In the genomic region with DNA sequence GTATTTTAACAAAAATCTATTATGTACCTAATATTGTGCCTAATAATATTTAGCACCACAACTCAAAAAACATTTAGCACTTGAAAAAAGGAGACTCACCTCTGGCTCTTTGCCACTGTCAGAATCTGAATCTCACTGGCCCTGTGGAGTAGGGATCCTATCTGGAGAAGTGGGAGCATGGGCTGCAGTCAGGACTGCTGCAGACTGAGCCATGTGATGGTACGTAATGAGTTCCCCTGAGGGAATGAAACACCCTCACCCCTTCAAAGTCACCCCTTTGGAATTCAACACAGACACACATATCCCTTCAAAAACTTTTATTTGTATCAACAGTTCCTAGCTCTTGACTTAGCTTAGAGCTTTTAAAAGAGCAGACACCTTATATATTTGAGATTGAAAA, we compare ENCODE assay signal across 21 cellular contexts. TPM values are rescaled to one million over a fixed set of nuclear protein-coding genes. Genes with fewer than 3 reads are reported as not detected.
DNase-seq lines count a peak whose midpoint lies in the region; ATAC-seq, FAIRE-seq and TF ChIP-seq lines count a peak whose summit lies in the region.
"Had no signal": no experiment of that assay in that cellular context is flagged by ENCODE, and none has a peak within 500 bp of the region (broad histone marks: within the 10 kb centered on the region; RNA-seq: fewer than 3 reads in every experiment).

No MANE protein-coding gene starts in this region.

- CTCF ChIA-PET in HepG2 (lab: Yijun Ruan, JAX; ENCODE audit: low intra/inter-chr PET ratio, low total read pairs) (no interaction called here), GM10248 (lab: Yijun Ruan, JAX) (interaction anchor here (1.0 to 1.4 kb wide), 2 partner anchors 19 to 38 kb away, joined by 4 read pairs; a partner anchor contains a TSS)

- H3K27me3 ChIP-seq in HepG2 (ENCODE audit: control insufficient read depth in 1 of 2, insufficient read depth in 2 of 2, low read length in 2 of 2) (no peaks in the 10 kb centered on the region), right lobe of liver (no peaks in the 10 kb centered on the region)
- H3K27me3 ChIP-seq: ovary had no signal

- H3K9ac ChIP-seq in HepG2 (ENCODE audit: insufficient read depth, low read depth, low read length), result no peak overlapping the region
- H3K9ac ChIP-seq: KMS-11 had no signal

- in situ Hi-C loops in HepG2 (cut with HindIII; ENCODE audit: extremely low pct_ligation_motif_present, low pct_unique_long_range_greater_than_20kb), result no loop called here

- H3K4me1 ChIP-seq in HepG2 (ENCODE audit: insufficient read depth, low read length), result peaks cover 8% of the 10 kb centered on the region
- H3K4me1 ChIP-seq in right lobe of liver, result peaks cover 0 to 26% (median 9%) of the 10 kb centered on the region in 4 donors

- no peak for TF ChIP-seq RAD21 in HepG2 (CRISPR knock-in tag; IDR thresholded peaks at IDR 0.05)

- peaks cover 14% of the 10 kb centered on the region for H3K4me1 Mint-ChIP-seq in activated naive CD8-positive, alpha-beta T cell treated with anti-CD3 and anti-CD28 coated beads for 36 hours

- no peak overlapping the region for H3K4me2 ChIP-seq in HepG2 (ENCODE audit: low read depth, low read length)
- H3K4me2 ChIP-seq: KMS-11 had no signal

- no peak overlapping the region for H2AFZ ChIP-seq in HepG2 (ENCODE audit: low read length)

- peaks cover 12 to 47% of the 10 kb centered on the region in 2 experiments for H3K36me3 ChIP-seq in HepG2 (replicated peaks in 1 of 2; ENCODE audit: control insufficient read depth in 1 of 2, insufficient read depth in 2 of 2, low read length in 2 of 2)
- peaks cover 0 to 29% (median 3%) of the 10 kb centered on the region in 4 donors for H3K36me3 ChIP-seq in right lobe of liver
- H3K36me3 ChIP-seq: ovary had no signal

- H3K4me3 ChIP-seq in HepG2 (replicated peaks in 1 of 3; ENCODE audit: insufficient read depth in 1 of 3, low read depth in 2 of 3, low read length in 3 of 3), result no peak overlapping the region
- H3K4me3 ChIP-seq in right lobe of liver, result no peak overlapping the region
- H3K4me3 ChIP-seq: ovary had no signal

- 100% methylated on average over 1 of the region's 1 CpG for WGBS in HepG2 (ENCODE audit: low lambda C conversion rate)
- WGBS in right lobe of liver (ENCODE audit: insufficient coverage, low coverage, low lambda C conversion rate, missing lambda C conversion rate), result 71% methylated on average over 1 of the region's 1 CpG

- POLR2A ChIA-PET in HepG2 (lab: Yijun Ruan, JAX) (no interaction called here), GM10248 (lab: Yijun Ruan, JAX) (no interaction called here)

- DNase-seq in HepG2 (ENCODE audit: low spot score), result no peak
- DNase-seq in right lobe of liver, result no peak
- DNase-seq in astrocyte of the hippocampus (ENCODE audit: low read depth, low spot score), result peak; percentile 40
- DNase-seq in foreskin melanocyte, result peak; percentile 40
- no peak for DNase-seq in GM10248 (ENCODE audit: extremely low spot score)
- DNase-seq in GOT3 (lab: John Stamatoyannopoulos, UW), result no peak
- DNase-seq in activated CD4-positive, CD25-positive, alpha-beta regulatory T cell treated with anti-CD3 and anti-CD28 coated beads, Interleukin-2, amount 50 U/mL, for 72 hours, result no peak
- DNase-seq in activated naive CD8-positive, alpha-beta T cell treated with anti-CD3 and anti-CD28 coated beads for 36 hours, result no peak
- DNase-seq: activated naive CD4-positive, alpha-beta T cell treated with anti-CD3 and anti-CD28 coated beads, Interleukin-2, amount 50 U/mL, for 16 hours; COR-L47; GF-D8; hippocampal formation; NCI-H1436; NCI-H446 treated with DMSO at 0.1 percent for 48 hours; SIG-M5; trophoblast cell had no signal

- peaks cover 36% of the 10 kb centered on the region for H3K36me3 Mint-ChIP-seq in activated naive CD8-positive, alpha-beta T cell treated with anti-CD3 and anti-CD28 coated beads for 36 hours

- no peaks in the 10 kb centered on the region for H3K9me3 Mint-ChIP-seq in activated naive CD8-positive, alpha-beta T cell treated with anti-CD3 and anti-CD28 coated beads for 36 hours
- H3K9me3 Mint-ChIP-seq: central memory CD8-positive, alpha-beta T cell had no signal

- TF ChIP-seq CTCF in HepG2 (CRISPR knock-in tag; IDR thresholded peaks at IDR 0.05) (no peak), right lobe of liver (IDR thresholded peaks at IDR 0.05) (no peak), GM10248 (IDR thresholded peaks at IDR 0.05; ENCODE audit: control extremely low read depth, extremely low read depth, low read depth, missing control alignments) (no peak)

- H3K9me3 ChIP-seq in HepG2 (ENCODE audit: low read length) (no peaks in the 10 kb centered on the region), right lobe of liver (no peaks in the 10 kb centered on the region)
- H3K9me3 ChIP-seq: ovary had no signal

- intact Hi-C loops in HepG2 (cut with micrococcal nuclease; ENCODE audit: unreplicated experiment), result no loop called here
- intact Hi-C loops in right lobe of liver (cut with DNase I), result no loop called here

- no peak for TF ChIP-seq EP300 in HepG2 (IDR thresholded peaks at IDR 0.05; ENCODE audit: low read depth in 2 of 2, low read length in 2 of 2)
- no peak for TF ChIP-seq EP300 in HepG2 (CRISPR knock-in tag; IDR thresholded peaks at IDR 0.05; ENCODE audit: borderline replicate concordance)

- TF ChIP-seq POLR2A in HepG2 (IDR thresholded peaks at IDR 0.05; ENCODE audit: insufficient read depth in 1 of 2, low read depth in 2 of 2, low read length in 2 of 2) (no peak), right lobe of liver (IDR thresholded peaks at IDR 0.05) (no peak)

- H3K4me3 Mint-ChIP-seq in activated naive CD8-positive, alpha-beta T cell treated with anti-CD3 and anti-CD28 coated beads for 36 hours, result no peak overlapping the region
- H3K4me3 Mint-ChIP-seq: central memory CD8-positive, alpha-beta T cell had no signal

- no peaks in the 10 kb centered on the region for H3K27me3 Mint-ChIP-seq in activated naive CD8-positive, alpha-beta T cell treated with anti-CD3 and anti-CD28 coated beads for 36 hours
- H3K27me3 Mint-ChIP-seq: central memory CD8-positive, alpha-beta T cell had no signal

- no peak overlapping the region for H3K27ac ChIP-seq in HepG2 (ENCODE audit: extremely low read length, insufficient read depth, low read length)
- H3K27ac ChIP-seq in right lobe of liver, result peak overlapping the region in 1 of 3 donors; percentile 49
- H3K27ac ChIP-seq: KMS-11, ovary had no signal

- H3K27ac Mint-ChIP-seq in activated naive CD8-positive, alpha-beta T cell treated with anti-CD3 and anti-CD28 coated beads for 36 hours, result no peak overlapping the region

- no peak for FAIRE-seq in HepG2 (lab: Jason Lieb, UNC)

- TSS peak; percentile 34 for BruUV-seq in HepG2 (replicated peaks; lab: Mats Ljungman, UMichigan)

- ATAC-seq in HepG2 (no peak), right lobe of liver (no peak)

- peaks cover 24% of the 10 kb centered on the region for H3K79me2 ChIP-seq in HepG2 (ENCODE audit: insufficient read depth, low read length)

- H4K20me1 ChIP-seq in HepG2 (ENCODE audit: insufficient read depth, low read length), result no peaks in the 10 kb centered on the region

RNA-seq across cellular contexts. Expression of a gene that starts 6.5 kb away (rescaled TPM):
- total RNA-seq in HepG2 (2016; rRNA removed; fragmentation: Illumina TruSeq; extraction: Trizol) (91.5 and 129 TPM in 2 replicates), right lobe of liver (100 to 1,000 TPM in 1 of 6 experiments, 10 to 100 TPM in 5; 14.7 to 118 (median 20.5) TPM)
- total RNA-seq in HepG2 (2016; cell fraction: cytosol; rRNA removed; fragmentation: Illumina TruSeq; extraction: Trizol; ENCODE audit: low read depth), result 298 and 321 TPM in 2 replicates
- total RNA-seq in HepG2 (2016; cell fraction: insoluble cytoplasmic fraction; rRNA removed; fragmentation: Illumina TruSeq; extraction: Trizol), result 81.6 and 129 TPM in 2 replicates
- 276 and 295 TPM in 2 replicates for total RNA-seq in HepG2 (2016; cell fraction: membrane; rRNA removed; fragmentation: Illumina TruSeq; extraction: Trizol)
- 68.5 and 73.1 TPM in 2 replicates for total RNA-seq in HepG2 (2016; cell fraction: nucleus; rRNA removed; fragmentation: Illumina TruSeq; extraction: Trizol)
- 55.6 and 59.4 TPM in 2 replicates for polyA plus RNA-seq in HepG2 (2011; rRNA removed)
- 75.6 and 88.6 TPM in 2 replicates for polyA plus RNA-seq in HepG2 (2011; cell fraction: cytosol; rRNA removed)
- polyA plus RNA-seq in HepG2 (2011; cell fraction: nucleus; rRNA removed), result 25.5 and 28.0 TPM in 2 replicates
- 46.9 and 52.6 TPM in 2 replicates for polyA plus RNA-seq in HepG2 (2012)
- 363 and 406 TPM in 2 replicates for polyA plus RNA-seq in HepG2 (2016; cell fraction: cytosol; fragmentation: Illumina TruSeq; extraction: Trizol; ENCODE audit: low read depth)
- 80.1 and 94.0 TPM in 2 replicates for polyA plus RNA-seq in HepG2 (2016; cell fraction: insoluble cytoplasmic fraction; fragmentation: Illumina TruSeq; extraction: Trizol; ENCODE audit: low read depth)
- 256 and 270 TPM in 2 replicates for polyA plus RNA-seq in HepG2 (2016; cell fraction: membrane; fragmentation: Illumina TruSeq; extraction: Trizol; ENCODE audit: low read depth)
- polyA plus RNA-seq in HepG2 (2016; cell fraction: nucleus; fragmentation: Illumina TruSeq; extraction: Trizol; ENCODE audit: insufficient read depth, low read depth), result 125 and 127 TPM in 2 replicates
- 42.4 and 68.4 TPM in 2 replicates for polyA minus RNA-seq in HepG2 (2011; rRNA and poly(A)+ RNA removed; ENCODE audit: low replicate concordance)
- 19.5 and 22.2 TPM in 2 replicates for polyA minus RNA-seq in HepG2 (2011; cell fraction: cytosol; rRNA and poly(A)+ RNA removed)
- 21.8 and 25.0 TPM in 2 replicates for polyA minus RNA-seq in HepG2 (2011; cell fraction: nucleus; rRNA and poly(A)+ RNA removed)
- 10 to 100 TPM; 55.6 to 56.6 TPM for total RNA-seq in activated naive CD8-positive, alpha-beta T cell treated with anti-CD3 and anti-CD28 coated beads for 36 hours

RNA-seq across cellular contexts. Expression of a gene that starts 6.9 kb away (rescaled TPM):
- total RNA-seq in HepG2 (2016; rRNA removed; fragmentation: Illumina TruSeq; extraction: Trizol), result 12.8 and 16.3 TPM in 2 replicates
- 1.7 and 3.2 TPM in 2 replicates for total RNA-seq in HepG2 (2016; cell fraction: cytosol; rRNA removed; fragmentation: Illumina TruSeq; extraction: Trizol; ENCODE audit: low read depth)
- total RNA-seq in HepG2 (2016; cell fraction: insoluble cytoplasmic fraction; rRNA removed; fragmentation: Illumina TruSeq; extraction: Trizol), result 11.8 and 15.3 TPM in 2 replicates
- 4.6 and 5.3 TPM in 2 replicates for total RNA-seq in HepG2 (2016; cell fraction: membrane; rRNA removed; fragmentation: Illumina TruSeq; extraction: Trizol)
- 6.6 and 6.7 TPM in 2 replicates for total RNA-seq in HepG2 (2016; cell fraction: nucleus; rRNA removed; fragmentation: Illumina TruSeq; extraction: Trizol)
- polyA plus RNA-seq in HepG2 (2011; rRNA removed), result 8.5 and 10.4 TPM in 2 replicates
- polyA plus RNA-seq in HepG2 (2011; cell fraction: cytosol; rRNA removed), result 10.7 and 10.9 TPM in 2 replicates
- polyA plus RNA-seq in HepG2 (2011; cell fraction: nucleus; rRNA removed), result 4.4 and 5.2 TPM in 2 replicates
- polyA plus RNA-seq in HepG2 (2012), result 6.3 and 8.1 TPM in 2 replicates
- polyA plus RNA-seq in HepG2 (2016; cell fraction: cytosol; fragmentation: Illumina TruSeq; extraction: Trizol; ENCODE audit: low read depth), result 0.88 and 1.1 TPM in 2 replicates
- 13.5 and 13.9 TPM in 2 replicates for polyA plus RNA-seq in HepG2 (2016; cell fraction: insoluble cytoplasmic fraction; fragmentation: Illumina TruSeq; extraction: Trizol; ENCODE audit: low read depth)
- 2.7 and 3.1 TPM in 2 replicates for polyA plus RNA-seq in HepG2 (2016; cell fraction: membrane; fragmentation: Illumina TruSeq; extraction: Trizol; ENCODE audit: low read depth)
- 7.0 and 7.3 TPM in 2 replicates for polyA plus RNA-seq in HepG2 (2016; cell fraction: nucleus; fragmentation: Illumina TruSeq; extraction: Trizol; ENCODE audit: insufficient read depth, low read depth)
- polyA minus RNA-seq in HepG2 (2011; rRNA and poly(A)+ RNA removed; ENCODE audit: low replicate concordance), result 23.9 and 78.0 TPM in 2 replicates
- polyA minus RNA-seq in HepG2 (2011; cell fraction: cytosol; rRNA and poly(A)+ RNA removed), result 6.1 and 7.7 TPM in 2 replicates
- 6.1 and 6.6 TPM in 2 replicates for polyA minus RNA-seq in HepG2 (2011; cell fraction: nucleus; rRNA and poly(A)+ RNA removed)
- total RNA-seq in right lobe of liver, result 1 to 10 TPM; 6.5 to 9.2 (median 7.3) TPM
- total RNA-seq in activated naive CD8-positive, alpha-beta T cell treated with anti-CD3 and anti-CD28 coated beads for 36 hours, result 10 to 100 TPM; 19.5 to 20.0 TPM

RNA-seq across cellular contexts. Expression of a gene that starts 7.0 kb away (rescaled TPM):
- total RNA-seq in HepG2 (2016; rRNA removed; fragmentation: Illumina TruSeq; extraction: Trizol) (151 and 177 TPM in 2 replicates), right lobe of liver (10 to 100 TPM; 53.3 to 64.1 (median 58.2) TPM)
- 63.9 and 66.7 TPM in 2 replicates for total RNA-seq in HepG2 (2016; cell fraction: cytosol; rRNA removed; fragmentation: Illumina TruSeq; extraction: Trizol; ENCODE audit: low read depth)
- 156 and 192 TPM in 2 replicates for total RNA-seq in HepG2 (2016; cell fraction: insoluble cytoplasmic fraction; rRNA removed; fragmentation: Illumina TruSeq; extraction: Trizol)
- 73.2 and 73.9 TPM in 2 replicates for total RNA-seq in HepG2 (2016; cell fraction: membrane; rRNA removed; fragmentation: Illumina TruSeq; extraction: Trizol)
- 95.2 and 101 TPM in 2 replicates for total RNA-seq in HepG2 (2016; cell fraction: nucleus; rRNA removed; fragmentation: Illumina TruSeq; extraction: Trizol)
- 136 and 184 TPM in 2 replicates for polyA plus RNA-seq in HepG2 (2011; rRNA removed)
- polyA plus RNA-seq in HepG2 (2011; cell fraction: cytosol; rRNA removed), result 250 and 309 TPM in 2 replicates
- 121 and 147 TPM in 2 replicates for polyA plus RNA-seq in HepG2 (2011; cell fraction: nucleus; rRNA removed)
- polyA plus RNA-seq in HepG2 (2012), result 68.1 and 104 TPM in 2 replicates
- polyA plus RNA-seq in HepG2 (2016; cell fraction: cytosol; fragmentation: Illumina TruSeq; extraction: Trizol; ENCODE audit: low read depth), result 59.5 and 64.2 TPM in 2 replicates
- 207 and 214 TPM in 2 replicates for polyA plus RNA-seq in HepG2 (2016; cell fraction: insoluble cytoplasmic fraction; fragmentation: Illumina TruSeq; extraction: Trizol; ENCODE audit: low read depth)
- 60.1 and 66.7 TPM in 2 replicates for polyA plus RNA-seq in HepG2 (2016; cell fraction: membrane; fragmentation: Illumina TruSeq; extraction: Trizol; ENCODE audit: low read depth)
- polyA plus RNA-seq in HepG2 (2016; cell fraction: nucleus; fragmentation: Illumina TruSeq; extraction: Trizol; ENCODE audit: insufficient read depth, low read depth), result 195 and 196 TPM in 2 replicates
- 139 and 344 TPM in 2 replicates for polyA minus RNA-seq in HepG2 (2011; rRNA and poly(A)+ RNA removed; ENCODE audit: low replicate concordance)
- 32.1 and 32.6 TPM in 2 replicates for polyA minus RNA-seq in HepG2 (2011; cell fraction: cytosol; rRNA and poly(A)+ RNA removed)
- polyA minus RNA-seq in HepG2 (2011; cell fraction: nucleus; rRNA and poly(A)+ RNA removed), result 45.3 and 46.7 TPM in 2 replicates
- total RNA-seq in activated naive CD8-positive, alpha-beta T cell treated with anti-CD3 and anti-CD28 coated beads for 36 hours, result 100 to 1,000 TPM; 165 to 166 TPM

RNA-seq across cellular contexts. Expression of a gene that starts 14.6 kb away (rescaled TPM):
- total RNA-seq in HepG2 (2016; rRNA removed; fragmentation: Illumina TruSeq; extraction: Trizol) (0.40 and 0.42 TPM in 2 replicates), right lobe of liver (not detected)
- 0.30 and 0.44 TPM in 2 replicates for total RNA-seq in HepG2 (2016; cell fraction: cytosol; rRNA removed; fragmentation: Illumina TruSeq; extraction: Trizol; ENCODE audit: low read depth)
- 0.26 TPM in 1 of 2 replicates, not detected in the other for total RNA-seq in HepG2 (2016; cell fraction: insoluble cytoplasmic fraction; rRNA removed; fragmentation: Illumina TruSeq; extraction: Trizol)
- 0.31 and 0.34 TPM in 2 replicates for total RNA-seq in HepG2 (2016; cell fraction: membrane; rRNA removed; fragmentation: Illumina TruSeq; extraction: Trizol)
- 0.34 and 0.37 TPM in 2 replicates for total RNA-seq in HepG2 (2016; cell fraction: nucleus; rRNA removed; fragmentation: Illumina TruSeq; extraction: Trizol)
- 0.72 and 1.0 TPM in 2 replicates for polyA plus RNA-seq in HepG2 (2011; rRNA removed)
- polyA plus RNA-seq in HepG2 (2011; cell fraction: cytosol; rRNA removed), result 0.46 and 0.60 TPM in 2 replicates
- polyA plus RNA-seq in HepG2 (2011; cell fraction: nucleus; rRNA removed), result 2.4 and 3.5 TPM in 2 replicates
- 0.45 and 0.86 TPM in 2 replicates for polyA plus RNA-seq in HepG2 (2012)
- polyA plus RNA-seq in HepG2 (2016; cell fraction: cytosol; fragmentation: Illumina TruSeq; extraction: Trizol; ENCODE audit: low read depth), result 0.21 and 0.43 TPM in 2 replicates
- 0.16 TPM in 1 of 2 replicates, not detected in the other for polyA plus RNA-seq in HepG2 (2016; cell fraction: insoluble cytoplasmic fraction; fragmentation: Illumina TruSeq; extraction: Trizol; ENCODE audit: low read depth)
- 0.38 and 0.40 TPM in 2 replicates for polyA plus RNA-seq in HepG2 (2016; cell fraction: membrane; fragmentation: Illumina TruSeq; extraction: Trizol; ENCODE audit: low read depth)
- polyA plus RNA-seq in HepG2 (2016; cell fraction: nucleus; fragmentation: Illumina TruSeq; extraction: Trizol; ENCODE audit: insufficient read depth, low read depth), result 0.56 and 0.70 TPM in 2 replicates
- polyA minus RNA-seq in HepG2 (2011; rRNA and poly(A)+ RNA removed; ENCODE audit: low replicate concordance), result 0.23 and 1.0 TPM in 2 replicates
- polyA minus RNA-seq in HepG2 (2011; cell fraction: cytosol; rRNA and poly(A)+ RNA removed), result not detected in 2 replicates
- 0.52 and 0.75 TPM in 2 replicates for polyA minus RNA-seq in HepG2 (2011; cell fraction: nucleus; rRNA and poly(A)+ RNA removed)
- not detected for total RNA-seq in activated naive CD8-positive, alpha-beta T cell treated with anti-CD3 and anti-CD28 coated beads for 36 hours
- total RNA-seq: left lobe of liver, ovary had no signal
- polyA plus RNA-seq: AG04450 had no signal

RNA-seq across cellular contexts. Expression of a gene that starts 19.0 kb away (rescaled TPM):
- total RNA-seq in HepG2 (2016; rRNA removed; fragmentation: Illumina TruSeq; extraction: Trizol) (80.1 and 93.4 TPM in 2 replicates), right lobe of liver (10 to 100 TPM; 66.3 to 86.5 (median 71.7) TPM)
- 11.9 and 18.9 TPM in 2 replicates for total RNA-seq in HepG2 (2016; cell fraction: cytosol; rRNA removed; fragmentation: Illumina TruSeq; extraction: Trizol; ENCODE audit: low read depth)
- 79.6 and 87.8 TPM in 2 replicates for total RNA-seq in HepG2 (2016; cell fraction: insoluble cytoplasmic fraction; rRNA removed; fragmentation: Illumina TruSeq; extraction: Trizol)
- 21.9 and 25.0 TPM in 2 replicates for total RNA-seq in HepG2 (2016; cell fraction: membrane; rRNA removed; fragmentation: Illumina TruSeq; extraction: Trizol)
- total RNA-seq in HepG2 (2016; cell fraction: nucleus; rRNA removed; fragmentation: Illumina TruSeq; extraction: Trizol), result 82.4 and 83.3 TPM in 2 replicates
- 69.0 and 70.4 TPM in 2 replicates for polyA plus RNA-seq in HepG2 (2011; rRNA removed)
- polyA plus RNA-seq in HepG2 (2011; cell fraction: cytosol; rRNA removed), result 39.2 and 40.8 TPM in 2 replicates
- polyA plus RNA-seq in HepG2 (2011; cell fraction: nucleus; rRNA removed), result 119 and 122 TPM in 2 replicates
- polyA plus RNA-seq in HepG2 (2012), result 26.5 and 31.0 TPM in 2 replicates
- polyA plus RNA-seq in HepG2 (2016; cell fraction: cytosol; fragmentation: Illumina TruSeq; extraction: Trizol; ENCODE audit: low read depth), result 1.3 and 1.7 TPM in 2 replicates
- polyA plus RNA-seq in HepG2 (2016; cell fraction: insoluble cytoplasmic fraction; fragmentation: Illumina TruSeq; extraction: Trizol; ENCODE audit: low read depth), result 45.5 and 54.9 TPM in 2 replicates
- polyA plus RNA-seq in HepG2 (2016; cell fraction: membrane; fragmentation: Illumina TruSeq; extraction: Trizol; ENCODE audit: low read depth), result 4.2 and 6.0 TPM in 2 replicates
- polyA plus RNA-seq in HepG2 (2016; cell fraction: nucleus; fragmentation: Illumina TruSeq; extraction: Trizol; ENCODE audit: insufficient read depth, low read depth), result 81.4 and 92.9 TPM in 2 replicates
- 153 and 310 TPM in 2 replicates for polyA minus RNA-seq in HepG2 (2011; rRNA and poly(A)+ RNA removed; ENCODE audit: low replicate concordance)
- polyA minus RNA-seq in HepG2 (2011; cell fraction: cytosol; rRNA and poly(A)+ RNA removed), result 51.3 and 63.1 TPM in 2 replicates
- polyA minus RNA-seq in HepG2 (2011; cell fraction: nucleus; rRNA and poly(A)+ RNA removed), result 123 and 152 TPM in 2 replicates
- total RNA-seq in activated naive CD8-positive, alpha-beta T cell treated with anti-CD3 and anti-CD28 coated beads for 36 hours, result 100 to 1,000 TPM; 155 to 157 TPM

Comparison
In these comparisons a context has a peak if more than half of its experiments do, and no peak if none do; other contexts are left out.
1. DNase-seq: peak in astrocyte of the hippocampus (single experiment) and foreskin melanocyte (single experiment); none in HepG2 (single experiment), right lobe of liver (0 of 3), GM10248 (single experiment), GOT3 (single experiment), activated CD4-positive, CD25-positive, alpha-beta regulatory T cell treated with anti-CD3 and anti-CD28 coated beads, Interleukin-2, amount 50 U/mL, for 72 hours (single experiment) and activated naive CD8-positive, alpha-beta T cell treated with anti-CD3 and anti-CD28 coated beads for 36 hours (single experiment).